Comparison of ENCODE assay signal across 20 cellular contexts in genomic region chr3:185767324-185767688, GRCh38.
"Had no signal": no experiment of that assay in that cellular context is flagged by ENCODE, and none has a peak within 500 bp of the region (broad histone marks: within the 10 kb centered on the region; RNA-seq: fewer than 3 reads in every experiment).

No MANE protein-coding gene starts in this region.

- H3K27ac ChIP-seq: left lung had no signal

- FAIRE-seq: TTC549, urothelium cell line had no signal

- H3K27ac Mint-ChIP-seq: activated naive CD8-positive, alpha-beta T cell treated with anti-CD3 and anti-CD28 coated beads, Interleukin-2, amount 10 ng/mL, durations not matched to agents 7 days and 5 days; activated T-helper 2 cell treated with anti-CD3 and anti-CD28 coated beads, Interferon-gamma antibody, Interleukin-2, Interleukin-4, amounts not matched to agents 10 μg/mL and 5 μg/mL and 100 μg/mL, durations not matched to agents 14 hours and 24 hours and 36 hours; natural killer cell treated with Interleukin-12 subunit alpha and Interleukin-12 subunit beta and Interleukin-15 and Interleukin-18, amount 100 ng/mL, for 72 hours; progenitor cell of endocrine pancreas had no signal

- H3K36me3 ChIP-seq: left lung, tibial nerve had no signal

- H3K27me3 Mint-ChIP-seq: progenitor cell of endocrine pancreas had no signal

- H3K4me3 Mint-ChIP-seq: activated naive CD8-positive, alpha-beta T cell treated with anti-CD3 and anti-CD28 coated beads, Interleukin-2, amount 10 ng/mL, durations not matched to agents 7 days and 5 days; activated T-cell treated with anti-CD3 and anti-CD28 coated beads, Interleukin-2, amount 50 U/mL, for 4 hours; immature natural killer cell; natural killer cell treated with Interleukin-12 subunit alpha and Interleukin-12 subunit beta and Interleukin-15 and Interleukin-18, amount 100 ng/mL, for 72 hours had no signal

- DNase-seq: activated naive CD4-positive, alpha-beta T cell treated with Interleukin-2 at 50 U/mL for 16 hours; activated naive CD8-positive, alpha-beta T cell treated with anti-CD3 and anti-CD28 coated beads, Interleukin-2, amount 10 ng/mL, durations not matched to agents 7 days and 5 days; activated T-cell treated with anti-CD3 and anti-CD28 coated beads, Interleukin-2, amount 50 U/mL, for 4 hours; amniotic stem cell; foreskin melanocyte; immature natural killer cell; kidney glomerular epithelial cell; left lung; stimulated activated CD4-positive, alpha-beta T cell treated with anti-CD3 and anti-CD28 coated beads, Interleukin-12 subunit alpha, Interleukin-12 subunit beta, amount 100 ng/mL, for 4 hours; stimulated activated CD4-positive, alpha-beta T cell treated with anti-CD3 and anti-CD28 coated beads, Interleukin-4, amount 100 ng/mL, for 4 hours; stimulated activated naive CD8-positive, alpha-beta T cell treated with anti-CD3 and anti-CD28 coated beads, Interleukin-15, Interleukin-2, amounts not matched to agents 100 U/mL and 50 U/mL, for 24 hours; substantia nigra; T-helper 1 cell had no signal

- H3K9me3 Mint-ChIP-seq: activated naive CD8-positive, alpha-beta T cell treated with anti-CD3 and anti-CD28 coated beads, Interleukin-2, amount 10 ng/mL, durations not matched to agents 7 days and 5 days; activated T-cell treated with anti-CD3 and anti-CD28 coated beads, Interleukin-2, amount 50 U/mL, for 4 hours; activated T-helper 2 cell treated with anti-CD3 and anti-CD28 coated beads, Interferon-gamma antibody, Interleukin-2, Interleukin-4, amounts not matched to agents 10 μg/mL and 5 μg/mL and 100 μg/mL, durations not matched to agents 14 hours and 24 hours and 36 hours; immature natural killer cell; natural killer cell treated with Interleukin-12 subunit alpha and Interleukin-12 subunit beta and Interleukin-15 and Interleukin-18, amount 100 ng/mL, for 72 hours had no signal

- H3K9me3 ChIP-seq: left lung, tibial nerve had no signal

- H3K36me3 Mint-ChIP-seq: activated naive CD8-positive, alpha-beta T cell treated with anti-CD3 and anti-CD28 coated beads, Interleukin-2, amount 10 ng/mL, durations not matched to agents 7 days and 5 days; immature natural killer cell; natural killer cell treated with Interleukin-12 subunit alpha and Interleukin-12 subunit beta and Interleukin-15 and Interleukin-18, amount 100 ng/mL, for 72 hours had no signal

- H3K4me3 ChIP-seq: left lung, lung, tibial nerve had no signal

- H3K27me3 ChIP-seq: left lung, tibial nerve had no signal

- ATAC-seq: activated T-cell treated with anti-CD3 and anti-CD28 coated beads, Interleukin-2, amount 50 U/mL, for 4 hours; left lung; natural killer cell treated with Interleukin-12 subunit alpha and Interleukin-12 subunit beta and Interleukin-15 and Interleukin-18, amount 100 ng/mL, for 72 hours; stimulated activated naive CD8-positive, alpha-beta T cell treated with anti-CD3 and anti-CD28 coated beads, Interleukin-15, Interleukin-2, amounts not matched to agents 100 U/mL and 50 U/mL, for 24 hours had no signal
